Comparison of ENCODE assay signal across 26 cellular contexts in the genomic region with DNA sequence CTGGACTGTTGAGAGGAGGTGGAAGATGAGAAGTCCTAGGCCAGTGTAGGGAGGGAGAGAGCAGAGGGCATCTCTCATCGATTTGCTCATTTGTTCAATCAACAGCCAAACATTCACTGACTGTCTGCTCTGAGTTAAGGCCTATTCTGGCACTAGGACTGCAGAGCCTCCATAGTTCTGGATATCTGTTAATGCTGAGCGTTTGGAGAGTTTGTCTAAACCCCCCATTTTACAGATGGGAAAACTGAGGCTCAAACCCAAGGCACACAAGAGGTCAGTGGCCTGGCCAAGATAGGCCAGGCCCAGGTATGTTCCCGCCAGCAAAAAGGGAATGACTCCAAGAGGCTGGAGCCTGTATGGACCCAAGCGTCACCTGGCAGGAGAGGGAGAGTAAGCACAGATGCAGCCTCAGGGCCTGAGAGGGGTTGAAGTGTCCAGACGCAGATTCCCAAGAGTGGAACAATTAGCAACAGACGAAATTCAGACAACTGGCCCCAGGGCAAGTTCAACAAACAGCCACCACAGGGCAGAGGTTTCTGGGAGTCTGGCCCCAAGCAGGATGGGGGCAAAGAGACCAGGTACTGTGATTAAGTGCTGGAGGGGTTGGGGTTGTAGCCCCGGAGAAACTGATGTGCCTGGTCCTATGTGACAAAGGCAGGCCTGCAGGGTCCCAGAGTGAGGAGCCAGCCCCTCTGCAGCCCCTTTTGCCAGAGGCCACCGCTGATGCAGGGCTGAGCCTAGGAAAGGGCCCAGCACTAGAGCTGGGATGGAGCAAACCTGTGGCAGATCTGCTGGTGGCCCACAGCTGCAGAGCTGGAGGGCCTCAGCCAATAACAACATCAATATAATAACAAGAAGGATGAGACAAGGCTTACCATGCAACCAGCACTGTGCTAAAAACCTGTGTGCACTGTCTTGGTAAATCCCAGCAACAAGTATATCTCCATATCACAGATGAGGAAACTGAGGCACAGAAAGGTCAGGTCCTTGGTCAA.
DNase-seq lines count a peak whose midpoint lies in the region; TF ChIP-seq lines count a peak whose summit lies in the region.
"Had no signal": no experiment of that assay in that cellular context is flagged by ENCODE, and none has a peak within 500 bp of the region (broad histone marks: within the 10 kb centered on the region; RNA-seq: fewer than 3 reads in every experiment).

No MANE protein-coding gene starts in this region.

- no peak overlapping the region for H3K4ac ChIP-seq in trophoblast cell (ENCODE audit: low read depth, low read length)

- H4K8ac ChIP-seq in trophoblast cell (ENCODE audit: low read depth, low read length), result peak overlapping the region; percentile 1

- no peak overlapping the region for H4K12ac ChIP-seq in trophoblast cell (ENCODE audit: low read depth, low read length)

- peaks cover 2% of the 10 kb centered on the region for H3K79me1 ChIP-seq in trophoblast cell (ENCODE audit: low read length)

- no peaks in the 10 kb centered on the region for H3K36me3 Mint-ChIP-seq in endodermal cell (ENCODE audit: low read depth)
- H3K36me3 Mint-ChIP-seq: activated naive CD8-positive, alpha-beta T cell treated with anti-CD3 and anti-CD28 coated beads, Interleukin-2, amount 10 ng/mL, durations not matched to agents 7 days and 5 days had no signal

- H3K79me2 ChIP-seq in trophoblast cell (ENCODE audit: control insufficient read depth, insufficient read depth, low read length, poor library complexity), result no peaks in the 10 kb centered on the region

- peaks cover 26% of the 10 kb centered on the region for H3K4me1 Mint-ChIP-seq in endodermal cell
- H3K4me1 Mint-ChIP-seq: activated CD4-positive, alpha-beta memory T cell treated with anti-CD3 and anti-CD28 coated beads, Interleukin-2, amount 10 ng/mL, durations not matched to agents 7 days and 5 days; activated naive CD8-positive, alpha-beta T cell treated with anti-CD3 and anti-CD28 coated beads, Interleukin-2, amount 10 ng/mL, durations not matched to agents 7 days and 5 days had no signal

- no peak overlapping the region for H3K23ac ChIP-seq in trophoblast cell (ENCODE audit: low read length)

- peaks cover 39% of the 10 kb centered on the region for H3K27me3 Mint-ChIP-seq in endodermal cell (ENCODE audit: insufficient read depth)

- no peaks in the 10 kb centered on the region for H3K9me3 Mint-ChIP-seq in endodermal cell
- H3K9me3 Mint-ChIP-seq: activated CD4-positive, alpha-beta memory T cell treated with anti-CD3 and anti-CD28 coated beads, Interleukin-2, amount 10 ng/mL, durations not matched to agents 7 days and 5 days; activated naive CD8-positive, alpha-beta T cell treated with anti-CD3 and anti-CD28 coated beads, Interleukin-2, amount 10 ng/mL, durations not matched to agents 7 days and 5 days; dendritic cell treated with granulocyte-macrophage colony-stimulating factor and Interleukin-4, amounts not matched to agents 40 ng/mL and 50 ng/mL, for 4 days had no signal

- TF ChIP-seq CTCF in endodermal cell (conservative IDR thresholded peaks at IDR 0.05), result no peak
- TF ChIP-seq CTCF in GM13976 (IDR thresholded peaks at IDR 0.05; ENCODE audit: borderline replicate concordance, control extremely low read depth, extremely low read depth, insufficient read depth, missing control alignments), result no peak

- H3K9me3 ChIP-seq in endodermal cell (ENCODE audit: control insufficient read depth, low read length), result no peaks in the 10 kb centered on the region
- H3K9me3 ChIP-seq in trophoblast cell (ENCODE audit: insufficient read depth, low read depth, low read length), result peaks cover 2% of the 10 kb centered on the region
- H3K9me3 ChIP-seq: esophagus squamous epithelium, ovary, upper lobe of left lung had no signal

- peaks cover 5% of the 10 kb centered on the region for H3K27me3 ChIP-seq in endodermal cell (ENCODE audit: control insufficient read depth, insufficient read depth, low read length, poor library complexity, severe bottlenecking)
- no peaks in the 10 kb centered on the region for H3K27me3 ChIP-seq in trophoblast cell (ENCODE audit: insufficient read depth, low read length)
- H3K27me3 ChIP-seq: ovary, upper lobe of left lung had no signal

- H3K36me3 ChIP-seq in endodermal cell (ENCODE audit: control insufficient read depth, insufficient read depth, low read length), result no peaks in the 10 kb centered on the region
- no peaks in the 10 kb centered on the region for H3K36me3 ChIP-seq in trophoblast cell (ENCODE audit: control insufficient read depth in 1 of 2, insufficient read depth in 2 of 2, low read length in 2 of 2)
- H3K36me3 ChIP-seq: esophagus squamous epithelium, ovary, upper lobe of left lung had no signal

- no peak overlapping the region for H3K4me2 ChIP-seq in trophoblast cell (ENCODE audit: low read length)
- H3K4me2 ChIP-seq: KMS-11 had no signal

- peak overlapping the region; percentile 15 for H2BK12ac ChIP-seq in trophoblast cell (ENCODE audit: low read length)

- no peak overlapping the region for H2BK5ac ChIP-seq in trophoblast cell (ENCODE audit: low read depth, low read length, poor library complexity)

- WGBS in endodermal cell (ENCODE audit: insufficient coverage in 1 of 2, insufficient read length in 1 of 2), 2 experiments, result 95 to 97% methylated on average over 6 to 8 of the region's 8 CpGs
- WGBS in trophoblast cell (ENCODE audit: extremely low coverage, insufficient coverage, insufficient read length), result no CpG with 5 or more reads among the region's 8 CpGs

- H3K4me3 Mint-ChIP-seq in endodermal cell, result no peak overlapping the region
- H3K4me3 Mint-ChIP-seq: activated CD4-positive, alpha-beta memory T cell treated with anti-CD3 and anti-CD28 coated beads, Interleukin-2, amount 10 ng/mL, durations not matched to agents 7 days and 5 days; activated naive CD8-positive, alpha-beta T cell treated with anti-CD3 and anti-CD28 coated beads, Interleukin-2, amount 10 ng/mL, durations not matched to agents 7 days and 5 days; dendritic cell treated with granulocyte-macrophage colony-stimulating factor and Interleukin-4, amounts not matched to agents 40 ng/mL and 50 ng/mL, for 4 days; nephron had no signal

- peak overlapping the region; percentile 26 for H2BK120ac ChIP-seq in trophoblast cell (ENCODE audit: insufficient read depth, low read length, poor library complexity)

- DNase-seq in D341Med (ENCODE audit: low spot score) (peak; percentile 3), NCI-H146 treated with DMSO at 0.1 percent for 48 hours (lab: John Stamatoyannopoulos, UW; ENCODE audit: unreplicated experiment) (peak; percentile 12), endodermal cell (peak; percentile 38), trophoblast cell (peak; percentile 91 to 94), NCI-H446 (lab: John Stamatoyannopoulos, UW) (no peak), GM13976 (ENCODE audit: low spot score) (no peak)
- no peak for DNase-seq in activated effector memory CD4-positive, alpha-beta T cell treated with Interleukin-2 at 50 U/mL for 16 hours
- DNase-seq: activated CD4-positive, alpha-beta T cell treated with anti-CD3 and anti-CD28 coated beads for 1 hour; activated gamma-delta T cell; activated naive CD8-positive, alpha-beta T cell treated with anti-CD3 and anti-CD28 coated beads, Interleukin-2, amount 10 ng/mL, durations not matched to agents 7 days and 5 days; activated T-cell treated with anti-CD3 and anti-CD28 coated beads, Interleukin-2, amount 50 U/mL, for 1 hour; caudate nucleus; esophagus squamous epithelium; NCI-H1694 treated with DMSO at 0.1 percent for 48 hours; NCI-H748 treated with DMSO at 0.1 percent for 48 hours; ovary; retina; RPMI8226; T-helper 2 cell; upper lobe of left lung had no signal

- H3K4me1 ChIP-seq in endodermal cell (ENCODE audit: control insufficient read depth, insufficient read depth, low read length) (peaks cover 17% of the 10 kb centered on the region), trophoblast cell (ENCODE audit: control insufficient read depth in 1 of 2, insufficient read depth in 2 of 2, low read length in 2 of 2) (peaks cover 15 to 19% of the 10 kb centered on the region in 2 experiments)

- no peak overlapping the region for H3K18ac ChIP-seq in trophoblast cell (ENCODE audit: low read length)

- no peak overlapping the region for H3K27ac ChIP-seq in endodermal cell (ENCODE audit: low read depth, low read length)
- H3K27ac ChIP-seq in trophoblast cell (ENCODE audit: low read depth, low read length), result no peak overlapping the region
- H3K27ac ChIP-seq: esophagus squamous epithelium, KMS-11, ovary, SK-N-MC, upper lobe of left lung had no signal

- H3K9ac ChIP-seq in endodermal cell (ENCODE audit: extremely low read depth, low read length, poor library complexity, severe bottlenecking) (no peak overlapping the region), trophoblast cell (ENCODE audit: low read length) (no peak overlapping the region)
- H3K9ac ChIP-seq: KMS-11 had no signal

- no peak overlapping the region for H3K27ac Mint-ChIP-seq in endodermal cell
- H3K27ac Mint-ChIP-seq: activated CD4-positive, alpha-beta memory T cell treated with anti-CD3 and anti-CD28 coated beads, Interleukin-2, amount 10 ng/mL, durations not matched to agents 7 days and 5 days; activated naive CD8-positive, alpha-beta T cell treated with anti-CD3 and anti-CD28 coated beads, Interleukin-2, amount 10 ng/mL, durations not matched to agents 7 days and 5 days; dendritic cell treated with granulocyte-macrophage colony-stimulating factor and Interleukin-4, amounts not matched to agents 40 ng/mL and 50 ng/mL, for 4 days; nephron had no signal

- in situ Hi-C loops in GM13976 (cut with MboI; ENCODE audit: low sequenced_read_pairs, unreplicated experiment), result no loop called here

- peak overlapping the region; percentile 22 for H4K91ac ChIP-seq in trophoblast cell (ENCODE audit: low read depth, low read length)

- no peak overlapping the region for H2AFZ ChIP-seq in trophoblast cell (ENCODE audit: insufficient read depth, low read length, poor library complexity)

- peak overlapping the region; percentile 4 for H2AK5ac ChIP-seq in trophoblast cell (ENCODE audit: low read length)

- no peak overlapping the region for H3K4me3 ChIP-seq in endodermal cell (ENCODE audit: low read length)
- no peak overlapping the region for H3K4me3 ChIP-seq in trophoblast cell (ENCODE audit: low read depth, low read length)
- H3K4me3 ChIP-seq: esophagus squamous epithelium, GM12878, ovary, SK-N-MC, upper lobe of left lung had no signal

- no peak overlapping the region for H3K14ac ChIP-seq in trophoblast cell (ENCODE audit: low read length)

Comparison
In these comparisons a context has a peak if more than half of its experiments do, and no peak if none do; other contexts are left out.
1. DNase-seq: peak in D341Med (single experiment), NCI-H146 treated with DMSO at 0.1 percent for 48 hours (single experiment), endodermal cell (single experiment) and trophoblast cell (2 of 2); none in NCI-H446 (0 of 2), GM13976 (single experiment) and activated effector memory CD4-positive, alpha-beta T cell treated with Interleukin-2 at 50 U/mL for 16 hours (single experiment).